ENCODE assay signal across 21 cellular contexts in genomic region chr1:206786212-206786886, GRCh38. TPM values are rescaled to one million over a fixed set of nuclear protein-coding genes. Genes with fewer than 3 reads are reported as not detected.
A peak's percentile ranks its signal among the peaks of the same experiment; 100 is the strongest.
DNase-seq lines count a peak whose midpoint lies in the region; ATAC-seq, FAIRE-seq and TF ChIP-seq lines count a peak whose summit lies in the region.
"Had no signal": no experiment of that assay in that cellular context is flagged by ENCODE, and none has a peak within 500 bp of the region (broad histone marks: within the 10 kb centered on the region; RNA-seq: fewer than 3 reads in every experiment).

No MANE protein-coding gene starts in this region.

- H3K36me3 ChIP-seq in CD4-positive, CD25-positive, alpha-beta regulatory T cell (ENCODE audit: control insufficient read depth, insufficient read depth, low read length) = no peaks in the 10 kb centered on the region
- H3K36me3 ChIP-seq in ascending aorta = no peaks in the 10 kb centered on the region
- H3K36me3 ChIP-seq: esophagus muscularis mucosa, thoracic aorta had no signal

- H3K4me3 ChIP-seq in CD4-positive, CD25-positive, alpha-beta regulatory T cell (ENCODE audit: low read depth, low read length) = no peak overlapping the region
- H3K4me3 ChIP-seq in ascending aorta = no peak overlapping the region
- H3K4me3 ChIP-seq: esophagus muscularis mucosa, thoracic aorta had no signal

- H3K9me3 ChIP-seq in CD4-positive, CD25-positive, alpha-beta regulatory T cell (ENCODE audit: control insufficient read depth in 2 of 2, low read length in 2 of 2) = no peaks in the 10 kb centered on the region
- H3K9me3 ChIP-seq in T-helper 17 cell (ENCODE audit: control insufficient read depth, low read length, poor library complexity, severe bottlenecking) (no peaks in the 10 kb centered on the region), ascending aorta (no peaks in the 10 kb centered on the region)
- H3K9me3 ChIP-seq: esophagus muscularis mucosa, thoracic aorta had no signal

- no peaks in the 10 kb centered on the region for H3K27me3 ChIP-seq in CD4-positive, CD25-positive, alpha-beta regulatory T cell (ENCODE audit: control insufficient read depth, insufficient read depth, low read length)
- no peaks in the 10 kb centered on the region for H3K27me3 ChIP-seq in ascending aorta
- H3K27me3 ChIP-seq: esophagus muscularis mucosa had no signal

- peak overlapping the region in 1 of 4 donors; percentile 67 for H3K4me3 Mint-ChIP-seq in CD4-positive, CD25-positive, alpha-beta regulatory T cell
- H3K4me3 Mint-ChIP-seq in T-helper 17 cell (no peak overlapping the region), osteocyte (ENCODE audit: unreplicated experiment) (no peak overlapping the region)
- H3K4me3 Mint-ChIP-seq in effector memory CD8-positive, alpha-beta T cell = peak overlapping the region; percentile 40 to 51

- peak; percentile 23 for FAIRE-seq in GM12891 (lab: Jason Lieb, UNC)
- FAIRE-seq: small intestine had no signal

- TF ChIP-seq POLR2A in GM12891 (IDR thresholded peaks at IDR 0.05; ENCODE audit: low read depth, low read length) = no peak

- TF ChIP-seq CTCF in osteocyte (IDR thresholded peaks at IDR 0.05) = no peak
- TF ChIP-seq CTCF in ascending aorta (IDR thresholded peaks at IDR 0.05) = no peak

- no peaks in the 10 kb centered on the region for H3K27me3 Mint-ChIP-seq in CD4-positive, CD25-positive, alpha-beta regulatory T cell
- no peaks in the 10 kb centered on the region for H3K27me3 Mint-ChIP-seq in T-helper 17 cell
- H3K27me3 Mint-ChIP-seq in effector memory CD8-positive, alpha-beta T cell = no peaks in the 10 kb centered on the region
- H3K27me3 Mint-ChIP-seq in osteocyte (ENCODE audit: unreplicated experiment) = peaks cover 15% of the 10 kb centered on the region

- H3K36me3 Mint-ChIP-seq in CD4-positive, CD25-positive, alpha-beta regulatory T cell = no peaks in the 10 kb centered on the region
- H3K36me3 Mint-ChIP-seq in T-helper 17 cell (ENCODE audit: low read depth) (peaks cover 5% of the 10 kb centered on the region), osteocyte (ENCODE audit: unreplicated experiment) (no peaks in the 10 kb centered on the region)
- peaks cover 5% of the 10 kb centered on the region for H3K36me3 Mint-ChIP-seq in effector memory CD8-positive, alpha-beta T cell (ENCODE audit: insufficient read depth)

- H3K27ac Mint-ChIP-seq in CD4-positive, CD25-positive, alpha-beta regulatory T cell = peak overlapping the region; percentile 2 to 89 (median 13)
- peak overlapping the region; percentile 97 for H3K27ac Mint-ChIP-seq in T-helper 17 cell
- H3K27ac Mint-ChIP-seq in effector memory CD8-positive, alpha-beta T cell = peak overlapping the region; percentile 6 to 71
- no peak overlapping the region for H3K27ac Mint-ChIP-seq in osteocyte (ENCODE audit: unreplicated experiment)

- DNase-seq in CD4-positive, CD25-positive, alpha-beta regulatory T cell = peak in 1 of 3 donors; percentile 39
- DNase-seq in GM12891 (ENCODE audit: insufficient read length, low spot score) (no peak), T-helper 17 cell (no peak), osteocyte (ENCODE audit: extremely low spot score, unreplicated experiment) (no peak), AG08395 (ENCODE audit: low spot score) (no peak), ascending aorta (ENCODE audit: low spot score in 2 of 2) (no peak)
- DNase-seq in effector memory CD8-positive, alpha-beta T cell = no peak
- DNase-seq: activated effector memory CD4-positive, alpha-beta T cell treated with Interleukin-2 at 50 U/mL for 16 hours; aorta; DND-41; effector CD4-positive, alpha-beta T cell; left cardiac atrium; NCI-H187 treated with DMSO at 0.1 percent for 48 hours; NCI-H345; small intestine; stimulated activated CD4-positive, alpha-beta T cell treated with anti-CD3 and anti-CD28 coated beads, Interleukin-4, amount 100 ng/mL, for 4 hours had no signal

- no peaks in the 10 kb centered on the region for H3K9me3 Mint-ChIP-seq in CD4-positive, CD25-positive, alpha-beta regulatory T cell
- H3K9me3 Mint-ChIP-seq in effector memory CD8-positive, alpha-beta T cell = no peaks in the 10 kb centered on the region
- H3K9me3 Mint-ChIP-seq in osteocyte (ENCODE audit: unreplicated experiment) = no peaks in the 10 kb centered on the region

- peaks cover 21 to 71% (median 49%) of the 10 kb centered on the region in 4 donors for H3K4me1 Mint-ChIP-seq in CD4-positive, CD25-positive, alpha-beta regulatory T cell
- H3K4me1 Mint-ChIP-seq in T-helper 17 cell (peaks cover 52% of the 10 kb centered on the region), osteocyte (ENCODE audit: unreplicated experiment) (no peaks in the 10 kb centered on the region)
- peaks cover 57 to 62% of the 10 kb centered on the region in 2 donors for H3K4me1 Mint-ChIP-seq in effector memory CD8-positive, alpha-beta T cell (ENCODE audit: low read depth in 2 of 2)

- H3K4me1 ChIP-seq in CD4-positive, CD25-positive, alpha-beta regulatory T cell (ENCODE audit: control insufficient read depth, insufficient read depth, low read length, poor library complexity, severe bottlenecking) = peaks cover 32% of the 10 kb centered on the region
- H3K4me1 ChIP-seq in ascending aorta = no peaks in the 10 kb centered on the region
- H3K4me1 ChIP-seq: esophagus muscularis mucosa had no signal

- H3K27ac ChIP-seq in CD4-positive, CD25-positive, alpha-beta regulatory T cell (ENCODE audit: insufficient read depth, low read length, poor library complexity, severe bottlenecking) = no peak overlapping the region
- H3K27ac ChIP-seq in ascending aorta = no peak overlapping the region
- H3K27ac ChIP-seq: esophagus muscularis mucosa, thoracic aorta had no signal

- no peak for ATAC-seq in CD4-positive, CD25-positive, alpha-beta regulatory T cell (ENCODE audit: low read depth in 2 of 2)
- ATAC-seq in T-helper 17 cell = no peak
- ATAC-seq in effector memory CD8-positive, alpha-beta T cell (replicated peaks) = peak; percentile 36
- ATAC-seq: left cardiac atrium had no signal

- intact Hi-C loops in ascending aorta (cut with DNase I) = no loop called here

TF ChIP-seq in GM12891, 5 proteins besides CTCF, POLR2A, EP300 and RAD21:
- TF ChIP-seq POU2F2 (IDR thresholded peaks at IDR 0.05; ENCODE audit: low read depth, low read length) (no peak), TAF1 (IDR thresholded peaks at IDR 0.05; ENCODE audit: low read depth, low read length) (no peak), POLR2AphosphoS5 (IDR thresholded peaks at IDR 0.05; ENCODE audit: low read depth, low read length) (no peak), PAX5 (IDR thresholded peaks at IDR 0.05; ENCODE audit: insufficient read depth, low read length, severe bottlenecking) (no peak), SPI1 (IDR thresholded peaks at IDR 0.05; ENCODE audit: low read depth, low read length) (no peak)
TF ChIP-seq in GM12891: peak in this region for 0.

RNA-seq across cellular contexts. Expression of gene IL10, which starts 14.1 kb away (rescaled TPM):
- total RNA-seq in CD4-positive, CD25-positive, alpha-beta regulatory T cell = 7.0 TPM
- polyA plus RNA-seq in CD4-positive, CD25-positive, alpha-beta regulatory T cell = 1 to 10 TPM in 2 of 4 donors, under 1 TPM in 2; 0.60 to 4.4 (median 2.0) TPM
- polyA plus RNA-seq in GM12891 (2012; ENCODE audit: low read depth, missing spikeins) = 3.3 TPM
- total RNA-seq in T-helper 17 cell (under 1 TPM; 0.20 to 0.76 TPM), osteocyte (not detected in 2 replicates), ascending aorta (1.6 TPM)
- total RNA-seq: pulmonary artery endothelial cell had no signal
- polyA plus RNA-seq: neural cell had no signal

RNA-seq across cellular contexts. Expression of gene IL19, which starts 15.8 kb away (rescaled TPM):
- not detected for total RNA-seq in CD4-positive, CD25-positive, alpha-beta regulatory T cell
- not detected for polyA plus RNA-seq in CD4-positive, CD25-positive, alpha-beta regulatory T cell
- 0.18 TPM for polyA plus RNA-seq in GM12891 (2012; ENCODE audit: low read depth, missing spikeins)
- total RNA-seq in T-helper 17 cell (not detected), osteocyte (not detected in 2 replicates), ascending aorta (not detected)
- total RNA-seq: aorta, esophagus muscularis mucosa, left cardiac atrium, mesenteric fat pad, pulmonary artery endothelial cell, thoracic aorta had no signal
- polyA plus RNA-seq: aorta, neural cell, small intestine had no signal

Comparison
In these comparisons a context has a peak if more than half of its experiments do, and no peak if none do; other contexts are left out.
1. H3K4me3 Mint-ChIP-seq: peak in effector memory CD8-positive, alpha-beta T cell (2 of 2); none in T-helper 17 cell (single experiment) and osteocyte (single experiment).